22 cellular contexts compared by ENCODE assay signal in the genomic region with DNA sequence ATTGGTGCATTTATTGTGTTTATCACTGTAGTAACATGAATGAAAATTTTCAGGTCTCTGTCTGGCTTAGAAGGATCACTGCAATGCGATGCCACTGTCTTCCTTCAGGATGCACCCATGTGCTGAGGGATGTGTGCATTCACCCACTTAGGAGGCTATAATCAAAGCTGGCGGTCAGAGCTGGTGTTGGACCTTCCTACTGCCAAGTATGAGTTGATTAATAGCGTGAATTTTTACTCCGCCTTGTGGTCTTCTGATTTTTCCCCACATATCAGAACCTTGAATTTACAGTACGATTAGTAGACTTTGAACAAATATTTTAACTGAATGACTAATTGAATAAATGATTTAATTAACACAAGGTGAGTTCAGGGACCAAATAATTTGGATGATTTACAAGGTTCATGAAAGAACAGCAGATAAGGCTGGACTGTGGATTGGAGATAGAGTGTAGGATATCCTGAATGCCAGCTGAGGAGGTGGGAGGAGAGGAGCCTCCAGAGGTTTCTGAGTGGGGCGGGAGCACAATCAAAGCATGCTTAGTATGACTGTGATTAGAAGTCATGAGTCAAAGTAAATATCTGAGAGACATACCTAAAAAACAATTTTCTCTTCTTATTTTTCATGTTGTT. TPM values are rescaled to one million over a fixed set of nuclear protein-coding genes. Genes with fewer than 3 reads are reported as not detected.
"Had no signal": no experiment of that assay in that cellular context is flagged by ENCODE, and none has a peak within 500 bp of the region (broad histone marks: within the 10 kb centered on the region; RNA-seq: fewer than 3 reads in every experiment).

No MANE protein-coding gene starts in this region.

- H3K9me3 Mint-ChIP-seq: activated CD4-positive, alpha-beta T cell treated with anti-CD3 and anti-CD28 coated beads, Interleukin-2, amount 10 ng/mL, durations not matched to agents 7 days and 5 days had no signal

- H3K36me3 Mint-ChIP-seq: activated naive CD8-positive, alpha-beta T cell treated with anti-CD3 and anti-CD28 coated beads for 36 hours; immature natural killer cell had no signal

- H3K27ac Mint-ChIP-seq: activated CD4-positive, alpha-beta T cell treated with anti-CD3 and anti-CD28 coated beads, Interleukin-2, amount 10 ng/mL, durations not matched to agents 7 days and 5 days; activated naive CD8-positive, alpha-beta T cell treated with anti-CD3 and anti-CD28 coated beads for 36 hours; immature natural killer cell; naive thymus-derived CD4-positive, alpha-beta T cell; progenitor cell of endocrine pancreas had no signal

- H3K27me3 Mint-ChIP-seq: progenitor cell of endocrine pancreas had no signal

- H3K4me1 Mint-ChIP-seq: activated CD4-positive, alpha-beta T cell treated with anti-CD3 and anti-CD28 coated beads, Interleukin-2, amount 10 ng/mL, durations not matched to agents 7 days and 5 days; immature natural killer cell; naive thymus-derived CD4-positive, alpha-beta T cell had no signal

- H3K4me3 Mint-ChIP-seq: activated CD4-positive, alpha-beta T cell treated with anti-CD3 and anti-CD28 coated beads, Interleukin-2, amount 10 ng/mL, durations not matched to agents 7 days and 5 days; activated naive CD8-positive, alpha-beta T cell treated with anti-CD3 and anti-CD28 coated beads for 36 hours; immature natural killer cell; naive thymus-derived CD4-positive, alpha-beta T cell had no signal

- H3K4me3 ChIP-seq: mucosa of descending colon, skin epidermis, upper lobe of left lung had no signal

- H3K27me3 ChIP-seq: brain microvascular endothelial cell, upper lobe of left lung had no signal

- H3K9me3 ChIP-seq: mucosa of descending colon, neutrophil, upper lobe of left lung had no signal

- H3K36me3 ChIP-seq: brain microvascular endothelial cell, neutrophil, upper lobe of left lung had no signal

- DNase-seq: activated CD4-positive, alpha-beta T cell treated with anti-CD3 and anti-CD28 coated beads, Interleukin-2, amount 10 ng/mL, durations not matched to agents 7 days and 5 days; activated naive CD8-positive, alpha-beta T cell treated with anti-CD3 and anti-CD28 coated beads for 36 hours; amygdala; brain microvascular endothelial cell; effector memory CD4-positive, alpha-beta T cell; foreskin melanocyte; head of caudate nucleus; immature natural killer cell; left colon; mucosa of descending colon; naive thymus-derived CD4-positive, alpha-beta T cell; right cardiac atrium; stimulated activated CD4-positive, alpha-beta T cell treated with anti-CD3 and anti-CD28 coated beads, Interleukin-15, amount 100 ng/mL, for 24 hours; stimulated activated CD4-positive, alpha-beta T cell treated with anti-CD3 and anti-CD28 coated beads, Interleukin-4, amount 100 ng/mL, for 4 hours; stimulated activated CD8-positive, alpha-beta memory T cell treated with anti-CD3 and anti-CD28 coated beads, Interleukin-4, amount 100 ng/mL, for 48 hours; stimulated activated naive CD4-positive, alpha-beta T cell treated with Interleukin-2 at 50 U/mL for 16 hours; upper lobe of left lung had no signal

- H3K27ac ChIP-seq: brain microvascular endothelial cell, neutrophil, skin epidermis, upper lobe of left lung had no signal

- ATAC-seq: left colon; mucosa of descending colon; naive thymus-derived CD4-positive, alpha-beta T cell had no signal

RNA-seq across cellular contexts. Expression of a gene that starts 50.1 kb away (rescaled TPM):
- total RNA-seq: activated naive CD8-positive, alpha-beta T cell treated with anti-CD3 and anti-CD28 coated beads for 36 hours; lung microvascular endothelial cell; T-helper 2 cell treated with Interferon-gamma antibody and Interleukin-4, amounts not matched to agents 100 ng/mL and 5 ng/mL, for 36 hours had no signal
- polyA plus RNA-seq: immature natural killer cell; naive thymus-derived CD4-positive, alpha-beta T cell had no signal
